8 cellular contexts compared by ENCODE assay signal in genomic region chr7:10974717-10975032, GRCh38.
DNase-seq lines count a peak whose midpoint lies in the region; TF ChIP-seq lines count a peak whose summit lies in the region.

No MANE protein-coding gene starts in this region.

- H3K27ac ChIP-seq in brain microvascular endothelial cell (no peak overlapping the region), muscle layer of duodenum (ENCODE audit: low read length) (peak overlapping the region; percentile 30)

- no peak for TF ChIP-seq CTCF in brain microvascular endothelial cell (IDR thresholded peaks at IDR 0.05; ENCODE audit: low read depth, low read length, missing control alignments)

- no peaks in the 10 kb centered on the region for H3K9me3 ChIP-seq in muscle layer of duodenum (ENCODE audit: control insufficient read depth in 1 of 2, low read length in 2 of 2)

- DNase-seq in DMS79 (lab: John Stamatoyannopoulos, UW) (peak; percentile 30), DMS79 treated with DMSO at 0.1 percent for 48 hours (lab: John Stamatoyannopoulos, UW) (no peak), NCI-H1694 (lab: John Stamatoyannopoulos, UW) (peak; percentile 8), brain microvascular endothelial cell (no peak), D341Med (ENCODE audit: low spot score) (no peak), NCI-H1436 (lab: John Stamatoyannopoulos, UW) (no peak), GM03348 (ENCODE audit: low spot score) (no peak)

- in situ Hi-C loops in brain microvascular endothelial cell (cut with HindIII; ENCODE audit: low pct_ligation_motif_present, low sequenced_read_pairs) = no loop called here

- no peaks in the 10 kb centered on the region for H3K27me3 ChIP-seq in brain microvascular endothelial cell (replicated peaks)
- no peaks in the 10 kb centered on the region for H3K27me3 ChIP-seq in muscle layer of duodenum (ENCODE audit: low read depth, low read length)

- H3K36me3 ChIP-seq in brain microvascular endothelial cell (replicated peaks) (no peaks in the 10 kb centered on the region), muscle layer of duodenum (ENCODE audit: control insufficient read depth in 1 of 2, insufficient read depth in 2 of 2, low read length in 2 of 2) (peaks cover 0 to 6% of the 10 kb centered on the region in 2 donors)

- H3K4me1 ChIP-seq in muscle layer of duodenum (ENCODE audit: control insufficient read depth in 1 of 2, insufficient read depth in 2 of 2, low read length in 2 of 2) = peaks cover 0 to 15% of the 10 kb centered on the region in 2 donors

- peak overlapping the region; percentile 83 for H3K4me3 ChIP-seq in brain microvascular endothelial cell (ENCODE audit: low read depth, low read length)
- H3K4me3 ChIP-seq in muscle layer of duodenum (ENCODE audit: low read depth in 1 of 2, low read length in 2 of 2) = peak overlapping the region; percentile 91 to 98

Comparison
In these comparisons a context has a peak if more than half of its experiments do, and no peak if none do; other contexts are left out.
1. DNase-seq: peak in DMS79 (single experiment) and NCI-H1694 (single experiment); none in DMS79 treated with DMSO at 0.1 percent for 48 hours (single experiment), brain microvascular endothelial cell (single experiment), D341Med (single experiment), NCI-H1436 (single experiment) and GM03348 (single experiment).